ENCODE assay signal across 20 cellular contexts in the genomic region with DNA sequence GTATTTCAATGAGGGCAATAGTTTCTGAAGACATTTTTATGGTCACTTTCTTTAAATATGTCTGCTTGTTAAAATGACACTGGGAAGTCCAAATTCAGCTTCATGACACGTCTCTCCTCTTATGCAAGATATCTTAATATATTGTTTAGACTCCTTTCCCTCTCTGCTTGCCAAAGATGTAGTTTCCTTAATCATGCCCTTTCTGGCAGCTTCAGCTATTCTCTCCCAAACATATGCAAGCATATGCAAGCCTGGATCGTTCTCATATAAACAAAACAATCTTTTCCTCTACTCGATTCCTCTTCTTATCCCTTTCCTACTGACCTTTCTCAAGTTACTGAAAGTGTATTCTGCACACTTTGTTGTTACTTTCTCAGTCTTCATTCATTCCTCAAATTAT.
DNase-seq lines count a peak whose midpoint lies in the region; ATAC-seq and TF ChIP-seq lines count a peak whose summit lies in the region.
"Had no signal": no experiment of that assay in that cellular context is flagged by ENCODE, and none has a peak within 500 bp of the region (broad histone marks: within the 10 kb centered on the region; RNA-seq: fewer than 3 reads in every experiment).

No MANE protein-coding gene starts in this region.

- no peaks in the 10 kb centered on the region for H3K27me3 ChIP-seq in foreskin keratinocyte
- H3K27me3 ChIP-seq: uterus had no signal

- peaks cover 16% of the 10 kb centered on the region for H3K4me1 Mint-ChIP-seq in nephron progenitor cell
- H3K4me1 Mint-ChIP-seq in activated T-helper 2 cell treated with anti-CD3 and anti-CD28 coated beads, Interferon-gamma antibody, Interleukin-2, Interleukin-4, amounts not matched to agents 10 μg/mL and 5 μg/mL and 100 μg/mL, durations not matched to agents 14 hours and 24 hours and 36 hours (ENCODE audit: low read depth), result peaks cover 10% of the 10 kb centered on the region
- H3K4me1 Mint-ChIP-seq: activated B cell treated with CpG ODN at 0.5 μM for 24 hours had no signal

- H3K4me1 ChIP-seq in foreskin keratinocyte, result peaks cover 10% of the 10 kb centered on the region
- H3K4me1 ChIP-seq: uterus had no signal

- peak; percentile 27 for DNase-seq in AG09309 (ENCODE audit: low read depth)
- DNase-seq in M059J (ENCODE audit: low read depth), result peak; percentile 43
- DNase-seq in cardiac fibroblast (ENCODE audit: low read depth in 2 of 2), result peak; percentile 76 to 82
- no peak for DNase-seq in foreskin keratinocyte
- DNase-seq in activated T-cell treated with anti-CD3 and anti-CD28 coated beads for 4 hours, result no peak
- DNase-seq in nephron progenitor cell, result no peak
- DNase-seq in activated T-helper 2 cell treated with anti-CD3 and anti-CD28 coated beads, Interferon-gamma antibody, Interleukin-2, Interleukin-4, amounts not matched to agents 10 μg/mL and 5 μg/mL and 100 μg/mL, durations not matched to agents 14 hours and 24 hours and 36 hours (ENCODE audit: low spot score), result no peak
- DNase-seq: activated B cell treated with CpG ODN at 0.5 μM for 24 hours; activated gamma-delta T cell; anterior cingulate cortex; hypothalamus; NCI-H446 treated with DMSO at 0.1 percent for 48 hours; right cardiac atrium; stimulated activated CD4-positive, alpha-beta T cell treated with anti-CD3 and anti-CD28 coated beads, Interleukin-2, amount 100 ng/mL, for 24 hours; uterus had no signal

- no peak overlapping the region for H3K4me3 Mint-ChIP-seq in nephron progenitor cell
- no peak overlapping the region for H3K4me3 Mint-ChIP-seq in activated T-helper 2 cell treated with anti-CD3 and anti-CD28 coated beads, Interferon-gamma antibody, Interleukin-2, Interleukin-4, amounts not matched to agents 10 μg/mL and 5 μg/mL and 100 μg/mL, durations not matched to agents 14 hours and 24 hours and 36 hours (ENCODE audit: low read depth)
- H3K4me3 Mint-ChIP-seq: activated B cell treated with CpG ODN at 0.5 μM for 24 hours; mesothelial cell of epicardium; T-helper 1 cell treated with Interleukin-12 subunit alpha and Interleukin-12 subunit beta and Interleukin-4 antibody, amounts not matched to agents 30 μg/mL and 1 μg/mL, for 36 hours had no signal

- ATAC-seq in foreskin keratinocyte, result peak; percentile 2
- ATAC-seq in HG03108 (IDR thresholded peaks at IDR 0.05; ENCODE audit: unreplicated experiment), result no peak
- ATAC-seq: right cardiac atrium, Right ventricle myocardium inferior had no signal

- intact Hi-C loops in activated T-helper 2 cell treated with anti-CD3 and anti-CD28 coated beads, Interferon-gamma antibody, Interleukin-2, Interleukin-4, amounts not matched to agents 10 μg/mL and 5 μg/mL and 100 μg/mL, durations not matched to agents 14 hours and 24 hours and 36 hours (cut with micrococcal nuclease), result no loop called here

- TF ChIP-seq CTCF in AG09309 (IDR thresholded peaks at IDR 0.05; ENCODE audit: control insufficient read depth, insufficient read depth, low read depth, low read length, missing control alignments) (no peak), cardiac fibroblast (IDR thresholded peaks at IDR 0.05; ENCODE audit: low read depth, low read length) (no peak), foreskin keratinocyte (conservative IDR thresholded peaks at IDR 0.05) (no peak), nephron progenitor cell (IDR thresholded peaks at IDR 0.05) (no peak)

- H3K27ac ChIP-seq in foreskin keratinocyte, result no peak overlapping the region
- H3K27ac ChIP-seq: coronary artery, uterus had no signal

- H3K27ac Mint-ChIP-seq in nephron progenitor cell, result no peak overlapping the region
- no peak overlapping the region for H3K27ac Mint-ChIP-seq in activated T-helper 2 cell treated with anti-CD3 and anti-CD28 coated beads, Interferon-gamma antibody, Interleukin-2, Interleukin-4, amounts not matched to agents 10 μg/mL and 5 μg/mL and 100 μg/mL, durations not matched to agents 14 hours and 24 hours and 36 hours
- H3K27ac Mint-ChIP-seq: activated B cell treated with CpG ODN at 0.5 μM for 24 hours; mesothelial cell of epicardium; T-helper 1 cell treated with Interleukin-12 subunit alpha and Interleukin-12 subunit beta and Interleukin-4 antibody, amounts not matched to agents 30 μg/mL and 1 μg/mL, for 36 hours had no signal

- H3K36me3 Mint-ChIP-seq in nephron progenitor cell (ENCODE audit: low read depth), result no peaks in the 10 kb centered on the region
- H3K36me3 Mint-ChIP-seq in activated T-helper 2 cell treated with anti-CD3 and anti-CD28 coated beads, Interferon-gamma antibody, Interleukin-2, Interleukin-4, amounts not matched to agents 10 μg/mL and 5 μg/mL and 100 μg/mL, durations not matched to agents 14 hours and 24 hours and 36 hours (ENCODE audit: low read depth), result peaks cover 5% of the 10 kb centered on the region

- no peaks in the 10 kb centered on the region for H3K27me3 Mint-ChIP-seq in nephron progenitor cell (ENCODE audit: low read depth, poor library complexity)
- no peaks in the 10 kb centered on the region for H3K27me3 Mint-ChIP-seq in activated T-helper 2 cell treated with anti-CD3 and anti-CD28 coated beads, Interferon-gamma antibody, Interleukin-2, Interleukin-4, amounts not matched to agents 10 μg/mL and 5 μg/mL and 100 μg/mL, durations not matched to agents 14 hours and 24 hours and 36 hours (ENCODE audit: low read depth)
- H3K27me3 Mint-ChIP-seq: activated B cell treated with CpG ODN at 0.5 μM for 24 hours had no signal

- H3K9me3 Mint-ChIP-seq in nephron progenitor cell, result no peaks in the 10 kb centered on the region
- no peaks in the 10 kb centered on the region for H3K9me3 Mint-ChIP-seq in activated T-helper 2 cell treated with anti-CD3 and anti-CD28 coated beads, Interferon-gamma antibody, Interleukin-2, Interleukin-4, amounts not matched to agents 10 μg/mL and 5 μg/mL and 100 μg/mL, durations not matched to agents 14 hours and 24 hours and 36 hours
- H3K9me3 Mint-ChIP-seq: activated B cell treated with CpG ODN at 0.5 μM for 24 hours; T-helper 1 cell treated with Interleukin-12 subunit alpha and Interleukin-12 subunit beta and Interleukin-4 antibody, amounts not matched to agents 30 μg/mL and 1 μg/mL, for 36 hours had no signal

- H3K4me3 ChIP-seq in AG09309 (ENCODE audit: control insufficient read depth, low read depth, low read length) (no peak overlapping the region), cardiac fibroblast (replicated peaks in 1 of 2; ENCODE audit: low read depth in 2 of 2, low read length in 2 of 2) (no peak overlapping the region)
- H3K4me3 ChIP-seq: coronary artery, uterus had no signal

Comparison
In these comparisons a context has a peak if more than half of its experiments do, and no peak if none do; other contexts are left out.
1. DNase-seq: peak in AG09309 (single experiment), M059J (single experiment) and cardiac fibroblast (2 of 2); none in foreskin keratinocyte (0 of 2), activated T-cell treated with anti-CD3 and anti-CD28 coated beads for 4 hours (single experiment), nephron progenitor cell (single experiment) and activated T-helper 2 cell treated with anti-CD3 and anti-CD28 coated beads, Interferon-gamma antibody, Interleukin-2, Interleukin-4, amounts not matched to agents 10 μg/mL and 5 μg/mL and 100 μg/mL, durations not matched to agents 14 hours and 24 hours and 36 hours (single experiment).